Comparison of ENCODE assay signal across 17 cellular contexts in the genomic region with DNA sequence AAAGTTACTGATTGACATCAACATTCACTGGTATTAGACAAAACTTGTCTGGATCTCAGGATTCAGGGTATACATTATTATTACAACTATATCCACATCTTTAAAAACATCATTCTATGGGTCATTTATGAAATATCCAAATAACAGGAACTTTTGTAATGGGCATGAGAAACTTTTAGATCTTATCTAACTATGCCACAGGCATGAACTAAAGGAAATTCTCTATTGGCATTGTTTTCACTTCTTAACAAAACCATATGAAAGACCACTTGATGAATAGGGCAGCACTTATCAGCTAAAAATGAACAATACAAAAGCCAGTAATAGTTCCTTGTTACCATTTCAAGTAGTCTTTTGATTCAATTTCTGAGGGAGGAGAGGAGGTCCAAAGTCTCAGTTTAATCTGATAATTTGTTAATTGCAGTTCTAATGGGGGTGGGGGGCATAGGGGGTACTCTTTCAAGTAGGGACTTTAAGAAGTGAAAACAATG. TPM values are rescaled to one million over a fixed set of nuclear protein-coding genes. Genes with fewer than 3 reads are reported as not detected.
DNase-seq lines count a peak whose midpoint lies in the region; ATAC-seq, FAIRE-seq and TF ChIP-seq lines count a peak whose summit lies in the region.
"Had no signal": no experiment of that assay in that cellular context is flagged by ENCODE, and none has a peak within 500 bp of the region (broad histone marks: within the 10 kb centered on the region; RNA-seq: fewer than 3 reads in every experiment).

No MANE protein-coding gene starts in this region.

- POLR2A ChIA-PET in endothelial cell of umbilical vein (lab: Charles Lee) = no interaction called here

- ATAC-seq in GM21360 (IDR thresholded peaks at IDR 0.05; ENCODE audit: unreplicated experiment) (no peak), GM21447 (IDR thresholded peaks at IDR 0.05; ENCODE audit: unreplicated experiment) (no peak)
- ATAC-seq: A549, PC-3 had no signal

- peaks cover 29% of the 10 kb centered on the region for H3K4me1 Mint-ChIP-seq in progenitor cell of endocrine pancreas (ENCODE audit: low read depth)

- no peak overlapping the region for H3K9ac ChIP-seq in SK-N-MC (ENCODE audit: insufficient read length)
- no peak overlapping the region for H3K9ac ChIP-seq in endothelial cell of umbilical vein (replicated peaks; ENCODE audit: extremely low read depth, insufficient read depth, low read length)

- H3K4me3 Mint-ChIP-seq in progenitor cell of endocrine pancreas (ENCODE audit: low read depth) = peak overlapping the region; percentile 14
- H3K4me3 Mint-ChIP-seq: CD14-positive monocyte had no signal

- no peaks in the 10 kb centered on the region for H3K9me1 ChIP-seq in endothelial cell of umbilical vein (replicated peaks; ENCODE audit: control insufficient read depth, extremely low read depth, insufficient read depth, low read length)

- FAIRE-seq in endothelial cell of umbilical vein (lab: Jason Lieb, UNC) = peak; percentile 76
- FAIRE-seq: A549 had no signal

- H3K27me3 ChIP-seq in cardiac muscle cell = no peaks in the 10 kb centered on the region
- no peaks in the 10 kb centered on the region for H3K27me3 ChIP-seq in endothelial cell of umbilical vein (ENCODE audit: control insufficient read depth in 2 of 2, insufficient read depth in 2 of 2, low read length in 2 of 2)

- peaks cover 3% of the 10 kb centered on the region for H3K36me3 Mint-ChIP-seq in progenitor cell of endocrine pancreas (ENCODE audit: insufficient read depth)

- intact Hi-C loops in cardiac septum (cut with DNase I) = no loop called here
- intact Hi-C loops in endothelial cell of umbilical vein (cut with micrococcal nuclease) = loop anchor here (2.0 to 5.0 kb wide), 2 partner anchors 19 to 85 kb away; a partner anchor contains a TSS

- peak overlapping the region; percentile 87 for H3K27ac Mint-ChIP-seq in progenitor cell of endocrine pancreas

- peak in 1 of 2 donors; percentile 13 for DNase-seq in cardiac muscle cell (ENCODE audit: low read depth in 1 of 2, low spot score in 1 of 2)
- no peak for DNase-seq in cardiac septum (ENCODE audit: low spot score)
- no peak for DNase-seq in SK-N-MC (ENCODE audit: low read depth, low spot score)
- peak; percentile 83 for DNase-seq in endothelial cell of umbilical vein (ENCODE audit: low read depth, low spot score)
- no peak for DNase-seq in progenitor cell of endocrine pancreas (ENCODE audit: low spot score, unreplicated experiment)
- no peak for DNase-seq in NCI-H1417 (lab: John Stamatoyannopoulos, UW)
- DNase-seq: DMS79 treated with DMSO at 0.1 percent for 48 hours; IMR-90; NCI-H2029; NCI-H526 treated with DMSO at 0.1 percent for 48 hours; NK-92 treated with Interleukin-12 subunit alpha and Interleukin-12 subunit beta, amount 100 ng/mL, for 24 hours; PC-3 had no signal

- CTCF ChIA-PET in endothelial cell of umbilical vein (lab: Charles Lee) = interaction anchor here (1.0 to 1.7 kb wide), 2 partner anchors 95 to 195 kb away, joined by 3 to 4 read pairs; a partner anchor contains a TSS

- dilution Hi-C loops in endothelial cell of umbilical vein (cut with MboI; ENCODE audit: extremely low pct_ligation_motif_present, low sequenced_read_pairs) = no loop called here

- no peaks in the 10 kb centered on the region for H3K36me3 ChIP-seq in cardiac muscle cell
- no peaks in the 10 kb centered on the region for H3K36me3 ChIP-seq in SK-N-MC (ENCODE audit: insufficient read depth, low read length)
- no peaks in the 10 kb centered on the region for H3K36me3 ChIP-seq in endothelial cell of umbilical vein (ENCODE audit: control insufficient read depth in 2 of 2, extremely low read depth in 1 of 2, insufficient read depth in 2 of 2, low read length in 2 of 2)
- H3K36me3 ChIP-seq: HAP-1 had no signal

- H3K9me3 Mint-ChIP-seq in progenitor cell of endocrine pancreas (ENCODE audit: low read depth) = no peaks in the 10 kb centered on the region
- H3K9me3 Mint-ChIP-seq: CD14-positive monocyte had no signal

- H2AFZ ChIP-seq in endothelial cell of umbilical vein (ENCODE audit: low read depth, low read length) = no peak overlapping the region

- no peaks in the 10 kb centered on the region for H3K27me3 Mint-ChIP-seq in progenitor cell of endocrine pancreas

- no peak for TF ChIP-seq POLR2A in endothelial cell of umbilical vein (IDR thresholded peaks at IDR 0.05; ENCODE audit: low read depth, low read length)

- no peaks in the 10 kb centered on the region for H3K79me2 ChIP-seq in endothelial cell of umbilical vein (ENCODE audit: control insufficient read depth, insufficient read depth, low read length)

- H3K4me1 ChIP-seq in cardiac muscle cell (ENCODE audit: low read depth) (peaks cover 49% of the 10 kb centered on the region), endothelial cell of umbilical vein (ENCODE audit: control insufficient read depth, extremely low read depth, insufficient read depth, low read length) (peaks cover 27% of the 10 kb centered on the region)
- H3K4me1 ChIP-seq: A549 had no signal

- peaks cover 2% of the 10 kb centered on the region for H4K20me1 ChIP-seq in endothelial cell of umbilical vein (replicated peaks; ENCODE audit: control insufficient read depth, extremely low read depth, insufficient read depth, low read length)

- TF ChIP-seq CTCF in cardiac muscle cell (IDR thresholded peaks at IDR 0.05; ENCODE audit: low read depth, low read length) = no peak
- no peak for TF ChIP-seq CTCF in endothelial cell of umbilical vein (IDR thresholded peaks at IDR 0.05; ENCODE audit: extremely low read depth in 1 of 2, insufficient read depth in 1 of 2, low read depth in 1 of 2, low read length in 2 of 2)
- TF ChIP-seq CTCF in progenitor cell of endocrine pancreas (IDR thresholded peaks at IDR 0.05; ENCODE audit: unreplicated experiment) = no peak

- H3K4me2 ChIP-seq in endothelial cell of umbilical vein (ENCODE audit: insufficient read depth, low read length) = peak overlapping the region; percentile 10
- H3K4me2 ChIP-seq: A549 had no signal

- no TSS peak for BruUV-seq in endothelial cell of umbilical vein (replicated peaks; lab: Mats Ljungman, UMichigan)

- H3K4me3 ChIP-seq in cardiac muscle cell (no peak overlapping the region), SK-N-MC (no peak overlapping the region), endothelial cell of umbilical vein (replicated peaks in 1 of 3; ENCODE audit: insufficient read depth in 1 of 3, low read depth in 1 of 3, low read length in 3 of 3) (no peak overlapping the region)
- H3K4me3 ChIP-seq: A549, HAP-1 had no signal

- H3K27ac ChIP-seq in cardiac muscle cell (peak overlapping the region; percentile 85), SK-N-MC (peak overlapping the region; percentile 8; the same call in 1 of the 2 replicates), endothelial cell of umbilical vein (ENCODE audit: insufficient read depth, low read depth, low read length) (no peak overlapping the region)
- H3K27ac ChIP-seq: A549 had no signal

- H3K9me3 ChIP-seq in cardiac muscle cell (ENCODE audit: low read depth) (no peaks in the 10 kb centered on the region), SK-N-MC (ENCODE audit: low read depth, low read length) (no peaks in the 10 kb centered on the region), endothelial cell of umbilical vein (replicated peaks; ENCODE audit: control insufficient read depth, insufficient read depth, low read length) (no peaks in the 10 kb centered on the region)
- H3K9me3 ChIP-seq: A549, HAP-1 had no signal

TF ChIP-seq in endothelial cell of umbilical vein, 7 proteins besides CTCF, POLR2A, EP300 and RAD21:
- no peak for TF ChIP-seq MYC (IDR thresholded peaks at IDR 0.05; ENCODE audit: low read depth, low read length)
- TF ChIP-seq EZH2 (IDR thresholded peaks at IDR 0.05; ENCODE audit: borderline replicate concordance, low read depth, low read length, severe bottlenecking) = no peak
- TF ChIP-seq FOS (IDR thresholded peaks at IDR 0.05; ENCODE audit: borderline replicate concordance, insufficient read depth, low read length) = no peak
- TF ChIP-seq POLR2AphosphoS5 (IDR thresholded peaks at IDR 0.05; ENCODE audit: insufficient read depth, low read depth, low read length) = no peak
- peak; percentile 72 for TF ChIP-seq GATA2 (IDR thresholded peaks at IDR 0.05; ENCODE audit: insufficient read depth, insufficient read length, low read depth, low read length)
- peak; percentile 36 for TF ChIP-seq JUN (IDR thresholded peaks at IDR 0.05; ENCODE audit: borderline replicate concordance, insufficient read depth, insufficient read length, low read depth)
- TF ChIP-seq, protein P1, sequence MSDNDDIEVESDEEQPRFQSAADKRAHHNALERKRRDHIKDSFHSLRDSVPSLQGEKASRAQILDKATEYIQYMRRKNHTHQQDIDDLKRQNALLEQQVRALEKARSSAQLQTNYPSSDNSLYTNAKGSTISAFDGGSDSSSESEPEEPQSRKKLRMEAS (IDR thresholded peaks at IDR 0.05; ENCODE audit: insufficient read depth, insufficient read length) = no peak

RNA-seq across cellular contexts. Expression of a gene that starts 30.8 kb away (rescaled TPM):
- total RNA-seq in cardiac muscle cell (20.5 and 26.5 TPM in 2 replicates), cardiac septum (10.6 TPM), endothelial cell of umbilical vein (3.7 and 3.9 TPM in 2 replicates), progenitor cell of endocrine pancreas (14.8 and 16.5 TPM in 2 replicates)
- polyA plus RNA-seq in cardiac muscle cell (7.2 and 9.1 TPM in 2 replicates), endothelial cell of umbilical vein (4.6 and 5.9 TPM in 2 replicates)
- 5.1 and 6.7 TPM in 2 replicates for polyA plus RNA-seq in endothelial cell of umbilical vein (2011; cell fraction: cytosol; rRNA removed)
- 2.1 and 3.9 TPM in 2 replicates for polyA plus RNA-seq in endothelial cell of umbilical vein (2011; cell fraction: nucleus; rRNA removed)
- 4.8 and 5.2 TPM in 2 replicates for polyA plus RNA-seq in endothelial cell of umbilical vein (2012)
- 5.0 and 8.4 TPM in 2 replicates for polyA minus RNA-seq in endothelial cell of umbilical vein
- 9.8 TPM for polyA minus RNA-seq in endothelial cell of umbilical vein (2011; cell fraction: cytosol; rRNA and poly(A)+ RNA removed)
- polyA minus RNA-seq in endothelial cell of umbilical vein (2011; cell fraction: nucleus; rRNA and poly(A)+ RNA removed) = 3.4 and 4.0 TPM in 2 replicates

RNA-seq across cellular contexts. Expression of a gene that starts 55.3 kb away (rescaled TPM):
- total RNA-seq in cardiac muscle cell (3.5 and 4.0 TPM in 2 replicates), cardiac septum (1.3 TPM), endothelial cell of umbilical vein (6.2 and 9.2 TPM in 2 replicates), progenitor cell of endocrine pancreas (146 and 151 TPM in 2 replicates)
- polyA plus RNA-seq in cardiac muscle cell (6.7 and 11.6 TPM in 2 replicates), endothelial cell of umbilical vein (8.0 and 8.4 TPM in 2 replicates)
- polyA plus RNA-seq in endothelial cell of umbilical vein (2011; cell fraction: cytosol; rRNA removed) = 5.3 and 7.7 TPM in 2 replicates
- 24.0 and 24.6 TPM in 2 replicates for polyA plus RNA-seq in endothelial cell of umbilical vein (2011; cell fraction: nucleus; rRNA removed)
- polyA plus RNA-seq in endothelial cell of umbilical vein (2012) = 4.1 and 6.9 TPM in 2 replicates
- polyA minus RNA-seq in endothelial cell of umbilical vein = 4.1 and 5.0 TPM in 2 replicates
- polyA minus RNA-seq in endothelial cell of umbilical vein (2011; cell fraction: cytosol; rRNA and poly(A)+ RNA removed) = 8.6 TPM
- 1.9 and 3.3 TPM in 2 replicates for polyA minus RNA-seq in endothelial cell of umbilical vein (2011; cell fraction: nucleus; rRNA and poly(A)+ RNA removed)

Comparison
In these comparisons a context has a peak if more than half of its experiments do, and no peak if none do; other contexts are left out.
1. RNA of a gene that starts 55.3 kb away (total RNA-seq): 146 to 151 TPM in progenitor cell of endocrine pancreas; 6.2 to 9.2 TPM in endothelial cell of umbilical vein, 3.5 to 4.0 TPM in cardiac muscle cell and 1.3 TPM in cardiac septum (single experiment); every median in the first group is over 10 times any median in the second.